In genomic region chr19:58353717-58354477, GRCh38 we compare ENCODE assay signal across 19 cellular contexts. TPM values are rescaled to one million over a fixed set of nuclear protein-coding genes. Genes with fewer than 3 reads are reported as not detected.
DNase-seq lines count a peak whose midpoint lies in the region; ATAC-seq and TF ChIP-seq lines count a peak whose summit lies in the region.
"Had no signal": no experiment of that assay in that cellular context is flagged by ENCODE, and none has a peak within 500 bp of the region (broad histone marks: within the 10 kb centered on the region; RNA-seq: fewer than 3 reads in every experiment).

No MANE protein-coding gene starts in this region.

- DNase-seq in cardiac septum (ENCODE audit: low spot score) = peak; percentile 29
- DNase-seq in heart right ventricle = no peak
- DNase-seq in aorta = peak; percentile 38 to 57
- DNase-seq in NCI-H187 (lab: John Stamatoyannopoulos, UW) = no peak
- DNase-seq: 8988T; BE2C; Calu3; CD4-positive, alpha-beta memory T cell; DMS53; MV-4-11; NCI-H1417; NCI-H1930; NCI-H2171 treated with DMSO at 0.1 percent for 48 hours; NCI-H446 treated with DMSO at 0.1 percent for 48 hours; NCI-H748 treated with DMSO at 0.1 percent for 48 hours; RPMI8226; SJCRH30 had no signal

- H3K27me3 ChIP-seq in heart right ventricle = peaks cover 6 to 79% (median 55%) of the 10 kb centered on the region in 7 donors
- H3K27me3 ChIP-seq in liver (ENCODE audit: control insufficient read depth in 4 of 4, insufficient read depth in 4 of 4, low read length in 3 of 4) = no peaks in the 10 kb centered on the region
- no peaks in the 10 kb centered on the region for H3K27me3 ChIP-seq in aorta (ENCODE audit: control insufficient read depth in 1 of 2, insufficient read depth in 2 of 2, low read length in 1 of 2)
- H3K27me3 ChIP-seq: BE2C, SJCRH30 had no signal

- H3K9me3 ChIP-seq in heart right ventricle (no peaks in the 10 kb centered on the region), liver (ENCODE audit: control insufficient read depth in 4 of 4, low read length in 3 of 4) (no peaks in the 10 kb centered on the region), aorta (ENCODE audit: control insufficient read depth, low read length) (no peaks in the 10 kb centered on the region)
- H3K9me3 ChIP-seq: BE2C, SJCRH30 had no signal

- H3K9ac ChIP-seq in liver (ENCODE audit: low read depth in 1 of 2, low read length in 2 of 2) = no peak overlapping the region

- TF ChIP-seq CTCF in heart right ventricle (IDR thresholded peaks at IDR 0.05) = no peak
- no peak for TF ChIP-seq CTCF in liver (IDR thresholded peaks at IDR 0.05; ENCODE audit: low read depth, low read length, missing input control)

- WGBS in heart right ventricle, 2 donors = 89 to 91% methylated on average over 15 of the region's 15 CpGs
- WGBS in liver = 71% methylated on average over 15 of the region's 15 CpGs
- 90 to 92% methylated on average over 15 of the region's 15 CpGs for WGBS in aorta, 2 donors

- intact Hi-C loops in cardiac septum (cut with DNase I) = no loop called here
- intact Hi-C loops in heart right ventricle (cut with DNase I) = no loop called here
- intact Hi-C loops in aorta (cut with DNase I) = no loop called here

- peaks cover 8 to 47% (median 37%) of the 10 kb centered on the region in 9 donors for H3K4me1 ChIP-seq in heart right ventricle
- H3K4me1 ChIP-seq in liver (ENCODE audit: control insufficient read depth in 4 of 4, insufficient read depth in 4 of 4, low read length in 3 of 4) = peaks cover 23 to 78% (median 58%) of the 10 kb centered on the region in 4 donors
- H3K4me1 ChIP-seq in aorta (ENCODE audit: control insufficient read depth in 1 of 2, insufficient read depth in 2 of 2, low read length in 2 of 2) = no peaks in the 10 kb centered on the region
- H3K4me1 ChIP-seq: BE2C, SJCRH30 had no signal

- TF ChIP-seq RAD21 in liver (IDR thresholded peaks at IDR 0.05) = no peak

- ATAC-seq in heart right ventricle = no peak
- ATAC-seq in aorta (ENCODE audit: low FRiP score) = no peak
- ATAC-seq in GM19467 (IDR thresholded peaks at IDR 0.05; ENCODE audit: unreplicated experiment) = no peak

- H3K36me3 ChIP-seq in heart right ventricle = peaks cover 0 to 4% (median 0%) of the 10 kb centered on the region in 9 donors
- H3K36me3 ChIP-seq in liver (ENCODE audit: control insufficient read depth in 4 of 4, insufficient read depth in 3 of 4, low read depth in 1 of 4, low read length in 3 of 4) = no peaks in the 10 kb centered on the region
- no peaks in the 10 kb centered on the region for H3K36me3 ChIP-seq in aorta (ENCODE audit: control insufficient read depth in 1 of 2, insufficient read depth in 2 of 2, low read length in 1 of 2)
- H3K36me3 ChIP-seq: SJCRH30 had no signal

- H3K4me3 ChIP-seq in heart right ventricle = no peak overlapping the region
- H3K4me3 ChIP-seq in liver (ENCODE audit: low read depth in 1 of 3, low read length in 3 of 3) = peak overlapping the region in 1 of 3 donors; percentile 20
- H3K4me3 ChIP-seq in aorta (ENCODE audit: low read length in 2 of 2) = no peak overlapping the region
- H3K4me3 ChIP-seq: SJCRH30 had no signal

- no peak overlapping the region for H3K27ac ChIP-seq in heart right ventricle
- H3K27ac ChIP-seq in liver (ENCODE audit: low read depth in 1 of 2, low read length in 2 of 2) = peak overlapping the region; percentile 3 to 14
- no peak overlapping the region for H3K27ac ChIP-seq in aorta (ENCODE audit: low read depth in 1 of 2, low read length in 2 of 2)
- H3K27ac ChIP-seq: SJCRH30 had no signal

TF ChIP-seq in liver, 16 proteins besides CTCF, POLR2A, EP300 and RAD21 (continues in another document):
- TF ChIP-seq REST (IDR thresholded peaks at IDR 0.05) (no peak), ATF3 (IDR thresholded peaks at IDR 0.05) (no peak), HNF4G (IDR thresholded peaks at IDR 0.05) (no peak), JUND (IDR thresholded peaks at IDR 0.05) (no peak), ZBTB33 (IDR thresholded peaks at IDR 0.05) (no peak), TAF1 (conservative IDR thresholded peaks at IDR 0.05) (no peak), EGR1 (IDR thresholded peaks at IDR 0.05; ENCODE audit: low read depth in 2 of 2) (no peak), NR2F2 (IDR thresholded peaks at IDR 0.05) (no peak), YY1 (IDR thresholded peaks at IDR 0.05) (no peak), FOXA2 (IDR thresholded peaks at IDR 0.05) (no peak), HNF4A (conservative IDR thresholded peaks at IDR 0.05) (peak in 1 of 2 donors; percentile 6), GABPA (IDR thresholded peaks at IDR 0.05 in 1 of 2, conservative IDR thresholded peaks at IDR 0.05 in 1 of 2) (peak in 1 of 2 donors; percentile 5), SP1 (IDR thresholded peaks at IDR 0.05) (no peak)
- TF ChIP-seq, protein P1, sequence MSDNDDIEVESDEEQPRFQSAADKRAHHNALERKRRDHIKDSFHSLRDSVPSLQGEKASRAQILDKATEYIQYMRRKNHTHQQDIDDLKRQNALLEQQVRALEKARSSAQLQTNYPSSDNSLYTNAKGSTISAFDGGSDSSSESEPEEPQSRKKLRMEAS (IDR thresholded peaks at IDR 0.05) = no peak

RNA-seq across cellular contexts. Expression of gene A1BG, which starts 0.6 kb away (rescaled TPM):
- total RNA-seq in cardiac septum (5.2 TPM), heart right ventricle (1 to 10 TPM in 9 of 10 donors, under 1 TPM in 1; 0.80 to 5.5 (median 2.0) TPM), liver (100 to 1,000 TPM; 521 to 838 TPM), aorta (10 to 100 TPM in 1 of 2 donors, 1 to 10 TPM in 1; 9.7 to 11.3 TPM)
- polyA plus RNA-seq in heart right ventricle (1 to 10 TPM; 9.6 TPM), liver (1,000 to 10,000 TPM; 1,221 to 2,157 TPM), aorta (10 to 100 TPM; 21.5 to 81.6 TPM)
- total RNA-seq: Calu3 had no signal

RNA-seq across cellular contexts. Expression of gene ZNF497, which starts 8.7 kb away (rescaled TPM):
- total RNA-seq in cardiac septum (0.40 TPM), heart right ventricle (under 1 TPM in 9 of 10 donors, not detected in 1; 0.14 to 0.73 (median 0.30) TPM), liver (1 to 10 TPM; 1.1 to 4.4 TPM), aorta (under 1 TPM; 0.32 to 0.87 TPM)
- polyA plus RNA-seq in heart right ventricle (under 1 TPM; 0.22 to 0.33 TPM), liver (1 to 10 TPM in 1 of 2 donors, under 1 TPM in 1; 0.60 to 1.4 TPM), aorta (under 1 TPM in 1 of 2 donors, not detected in 1; 0.79 TPM)

RNA-seq across cellular contexts. Expression of gene ZNF837, which starts 26.9 kb away (rescaled TPM):
- total RNA-seq in cardiac septum (0.54 TPM), heart right ventricle (under 1 TPM; 0.11 to 0.90 (median 0.41) TPM), liver (1 to 10 TPM; 2.1 to 3.6 TPM), aorta (1 to 10 TPM in 1 of 2 donors, under 1 TPM in 1; 0.65 to 1.8 TPM)
- polyA plus RNA-seq in heart right ventricle (under 1 TPM; 0.36 to 0.88 TPM), liver (1 to 10 TPM in 1 of 2 donors, under 1 TPM in 1; 0.54 to 2.6 TPM), aorta (1 to 10 TPM in 1 of 2 donors, under 1 TPM in 1; 0.75 to 1.2 TPM)

RNA-seq across cellular contexts. Expression of gene ZSCAN22, which starts 27.1 kb away (rescaled TPM):
- 2.1 TPM for total RNA-seq in cardiac septum
- total RNA-seq in heart right ventricle = 1 to 10 TPM; 1.2 to 2.1 (median 1.4) TPM
- under 1 TPM; 0.80 to 0.87 TPM for polyA plus RNA-seq in heart right ventricle
- 1 to 10 TPM; 3.1 to 3.5 TPM for total RNA-seq in liver
- under 1 TPM; 0.88 to 0.89 TPM for polyA plus RNA-seq in liver
- 1 to 10 TPM; 2.2 to 3.1 TPM for total RNA-seq in aorta
- polyA plus RNA-seq in aorta = under 1 TPM; 0.25 to 0.43 TPM

RNA-seq across cellular contexts. Expression of gene RPS5, which starts 33.2 kb away (rescaled TPM):
- 394 TPM for total RNA-seq in cardiac septum
- total RNA-seq in heart right ventricle = 100 to 1,000 TPM; 360 to 610 (median 413) TPM
- 1,000 to 10,000 TPM in 1 of 2 donors, 100 to 1,000 TPM in 1; 430 to 2,053 TPM for polyA plus RNA-seq in heart right ventricle
- total RNA-seq in liver = 1,000 to 10,000 TPM in 1 of 2 donors, 100 to 1,000 TPM in 1; 657 to 1,403 TPM
- polyA plus RNA-seq in liver = 100 to 1,000 TPM; 229 to 600 TPM
- 100 to 1,000 TPM; 609 to 674 TPM for total RNA-seq in aorta
- polyA plus RNA-seq in aorta = 1,000 to 10,000 TPM; 1,453 to 1,636 TPM

Comparison
In these comparisons a context has a peak if more than half of its experiments do, and no peak if none do; other contexts are left out.
1. DNase-seq: peak in cardiac septum (single experiment) and aorta (2 of 2); none in heart right ventricle (0 of 2) and NCI-H187 (0 of 2).
2. H3K27ac ChIP-seq: peak in liver (2 of 2); none in heart right ventricle (0 of 10) and aorta (0 of 2).
3. RNA of gene A1BG, which starts 0.6 kb away (total RNA-seq): 521 to 838 TPM in liver; 9.7 to 11.3 TPM in aorta, 5.2 TPM in cardiac septum (single experiment) and 0.80 to 5.5 TPM in heart right ventricle; every median in the first group is over 10 times any median in the second.